Comparison of ENCODE assay signal across 26 cellular contexts in the genomic region with DNA sequence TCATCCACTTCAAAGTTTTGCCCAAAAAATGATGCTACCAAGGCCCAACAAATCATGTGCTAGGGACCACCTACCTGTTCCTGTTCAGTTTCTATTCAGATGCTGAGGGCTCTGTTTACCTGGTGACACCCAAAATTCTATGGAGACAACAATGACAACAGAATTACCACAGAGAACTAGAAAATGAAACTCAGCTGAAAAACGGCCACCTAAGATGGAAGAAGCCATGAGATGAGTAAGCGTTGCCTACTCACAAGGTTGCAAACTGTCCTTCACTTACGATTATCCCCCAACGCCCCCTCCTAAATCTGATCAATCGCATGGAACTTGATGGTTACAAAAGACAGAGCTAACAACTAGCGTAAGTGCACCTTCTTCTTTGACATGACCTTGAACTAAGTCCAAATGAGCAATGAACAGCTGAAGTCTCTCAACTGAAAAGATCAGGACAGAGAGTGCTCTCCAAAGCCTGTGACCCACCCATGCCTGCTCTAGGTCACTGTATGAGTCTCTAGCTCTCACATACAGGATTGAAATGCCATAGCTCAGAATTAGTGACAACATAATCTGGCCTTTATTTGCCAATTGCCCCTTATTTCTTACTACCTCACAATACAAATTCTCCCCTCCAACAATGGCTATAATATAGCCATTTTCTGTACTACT. TPM values are rescaled to one million over a fixed set of nuclear protein-coding genes. Genes with fewer than 3 reads are reported as not detected.
A peak's percentile ranks its signal among the peaks of the same experiment; 100 is the strongest.
DNase-seq lines count a peak whose midpoint lies in the region; ATAC-seq and TF ChIP-seq lines count a peak whose summit lies in the region.
"Had no signal": no experiment of that assay in that cellular context is flagged by ENCODE, and none has a peak within 500 bp of the region (broad histone marks: within the 10 kb centered on the region; RNA-seq: fewer than 3 reads in every experiment).

A gene (minus strand): TSS at position 513 of the 666 bp plus-strand sequence.

- peak; percentile 76 for ATAC-seq in activated CD8-positive, alpha-beta memory T cell treated with anti-CD3 and anti-CD28 coated beads, Interleukin-2, amount 10 ng/mL, durations not matched to agents 7 days and 5 days
- ATAC-seq in GM23338 (no peak), GM19328 (IDR thresholded peaks at IDR 0.05; ENCODE audit: unreplicated experiment) (no peak), HG02884 (IDR thresholded peaks at IDR 0.05; ENCODE audit: unreplicated experiment) (no peak)
- peak; percentile 68 for ATAC-seq in activated T-helper 17 cell treated with anti-CD3 and anti-CD28 coated beads, Interleukin-2, amount 50 U/mL, for 72 hours (replicated peaks)

- H3K4me3 ChIP-seq in GM23338: no peak within 1 kb of the TSS
- H3K4me3 ChIP-seq in trophoblast cell (ENCODE audit: low read depth, low read length): no peak within 1 kb of the TSS
- H3K4me3 ChIP-seq in vagina: no peak within 1 kb of the TSS
- H3K4me3 ChIP-seq: HAP-1, Peyer's patch, SJCRH30 had no signal

- H3K27me3 ChIP-seq in GM23338 (ENCODE audit: insufficient read depth) (no peaks in the 10 kb centered on the region), trophoblast cell (ENCODE audit: insufficient read depth, low read length) (no peaks in the 10 kb centered on the region), vagina (no peaks in the 10 kb centered on the region)

- intact Hi-C loops in vagina (cut with DNase I): no loop called here

- no peak within 1 kb of the TSS for H3K4me3 Mint-ChIP-seq in activated CD8-positive, alpha-beta memory T cell treated with anti-CD3 and anti-CD28 coated beads, Interleukin-2, amount 10 ng/mL, durations not matched to agents 7 days and 5 days
- H3K4me3 Mint-ChIP-seq in GM23338: no peak within 1 kb of the TSS
- no peak within 1 kb of the TSS for H3K4me3 Mint-ChIP-seq in activated T-helper 17 cell treated with anti-CD3 and anti-CD28 coated beads, Interleukin-2, amount 50 U/mL, for 72 hours
- H3K4me3 Mint-ChIP-seq: CD8-positive, alpha-beta memory T cell had no signal

- H3K36me3 Mint-ChIP-seq in activated CD8-positive, alpha-beta memory T cell treated with anti-CD3 and anti-CD28 coated beads, Interleukin-2, amount 10 ng/mL, durations not matched to agents 7 days and 5 days: peaks cover 8% of the 10 kb centered on the region
- no peaks in the 10 kb centered on the region for H3K36me3 Mint-ChIP-seq in GM23338 (ENCODE audit: low read depth)
- no peaks in the 10 kb centered on the region for H3K36me3 Mint-ChIP-seq in activated T-helper 17 cell treated with anti-CD3 and anti-CD28 coated beads, Interleukin-2, amount 50 U/mL, for 72 hours (ENCODE audit: low read depth)

- TF ChIP-seq CTCF in GM23338 (conservative IDR thresholded peaks at IDR 0.05; ENCODE audit: low read depth in 2 of 2) (no peak), vagina (IDR thresholded peaks at IDR 0.05) (no peak)

- H3K27ac ChIP-seq in GM23338 (ENCODE audit: low read depth) (no peak within 1 kb of the TSS), trophoblast cell (ENCODE audit: low read depth, low read length) (no peak within 1 kb of the TSS), vagina (no peak within 1 kb of the TSS)
- H3K27ac ChIP-seq: C4-2B, HL-60, Peyer's patch, SJCRH30 had no signal

- peaks cover 27% of the 10 kb centered on the region for H3K27me3 Mint-ChIP-seq in activated CD8-positive, alpha-beta memory T cell treated with anti-CD3 and anti-CD28 coated beads, Interleukin-2, amount 10 ng/mL, durations not matched to agents 7 days and 5 days
- H3K27me3 Mint-ChIP-seq in GM23338 (ENCODE audit: insufficient read depth, low read depth, poor library complexity): no peaks in the 10 kb centered on the region
- peaks cover 12% of the 10 kb centered on the region for H3K27me3 Mint-ChIP-seq in activated T-helper 17 cell treated with anti-CD3 and anti-CD28 coated beads, Interleukin-2, amount 50 U/mL, for 72 hours

- no peak for TF ChIP-seq POLR2A in vagina (IDR thresholded peaks at IDR 0.05)

- no CpG with 5 or more reads among the region's 6 CpGs for WGBS in trophoblast cell (ENCODE audit: extremely low coverage, insufficient coverage, insufficient read length)

- H4K20me1 ChIP-seq in GM23338 (replicated peaks; ENCODE audit: insufficient read depth): no peaks in the 10 kb centered on the region

- no peaks in the 10 kb centered on the region for H3K79me1 ChIP-seq in trophoblast cell (ENCODE audit: low read length)

- CTCF ChIA-PET in activated CD8-positive, alpha-beta memory T cell treated with anti-CD3 and anti-CD28 coated beads, Interleukin-2, amount 10 ng/mL, durations not matched to agents 7 days and 5 days (lab: Charles Lee): interaction anchor here (0.7 to 2.2 kb wide), 6 partner anchors 10 to 245 kb away, joined by 3 to 7 read pairs (median 4); no protein-coding TSS in a partner anchor

- no peak within 1 kb of the TSS for H3K14ac ChIP-seq in trophoblast cell (ENCODE audit: low read length)

- H2BK5ac ChIP-seq in trophoblast cell (ENCODE audit: low read depth, low read length, poor library complexity): no peak within 1 kb of the TSS

- peak within 1 kb of the TSS; percentile 54 for H3K27ac Mint-ChIP-seq in activated CD8-positive, alpha-beta memory T cell treated with anti-CD3 and anti-CD28 coated beads, Interleukin-2, amount 10 ng/mL, durations not matched to agents 7 days and 5 days
- no peak within 1 kb of the TSS for H3K27ac Mint-ChIP-seq in GM23338
- H3K27ac Mint-ChIP-seq in activated T-helper 17 cell treated with anti-CD3 and anti-CD28 coated beads, Interleukin-2, amount 50 U/mL, for 72 hours: no peak within 1 kb of the TSS
- H3K27ac Mint-ChIP-seq: CD8-positive, alpha-beta memory T cell had no signal

- H4K8ac ChIP-seq in trophoblast cell (ENCODE audit: low read depth, low read length): no peak within 1 kb of the TSS

- H2AFZ ChIP-seq in GM23338 (peak within 1 kb of the TSS; percentile 53), trophoblast cell (ENCODE audit: insufficient read depth, low read length, poor library complexity) (no peak within 1 kb of the TSS)

- no peaks in the 10 kb centered on the region for H3K9me3 Mint-ChIP-seq in activated CD8-positive, alpha-beta memory T cell treated with anti-CD3 and anti-CD28 coated beads, Interleukin-2, amount 10 ng/mL, durations not matched to agents 7 days and 5 days (ENCODE audit: low read depth)
- no peaks in the 10 kb centered on the region for H3K9me3 Mint-ChIP-seq in GM23338
- peaks cover 4% of the 10 kb centered on the region for H3K9me3 Mint-ChIP-seq in activated T-helper 17 cell treated with anti-CD3 and anti-CD28 coated beads, Interleukin-2, amount 50 U/mL, for 72 hours
- H3K9me3 Mint-ChIP-seq: CD8-positive, alpha-beta memory T cell had no signal

- H4K91ac ChIP-seq in trophoblast cell (ENCODE audit: low read depth, low read length): no peak within 1 kb of the TSS

- H2AK5ac ChIP-seq in trophoblast cell (ENCODE audit: low read length): no peak within 1 kb of the TSS

- no peak within 1 kb of the TSS for H2BK120ac ChIP-seq in trophoblast cell (ENCODE audit: insufficient read depth, low read length, poor library complexity)

- H3K9me2 ChIP-seq in GM23338 (ENCODE audit: insufficient read depth): peaks cover 3% of the 10 kb centered on the region; the same call in 1 of the 2 replicates

- no peaks in the 10 kb centered on the region for H3K36me3 ChIP-seq in GM23338 (ENCODE audit: insufficient read depth)
- no peaks in the 10 kb centered on the region for H3K36me3 ChIP-seq in trophoblast cell (ENCODE audit: control insufficient read depth in 1 of 2, insufficient read depth in 2 of 2, low read length in 2 of 2)
- no peaks in the 10 kb centered on the region for H3K36me3 ChIP-seq in vagina
- H3K36me3 ChIP-seq: HAP-1, Peyer's patch, SJCRH30 had no signal

- H3F3A ChIP-seq in GM23338 (replicated peaks; ENCODE audit: low read depth): no peaks in the 10 kb centered on the region

- H3K4me2 ChIP-seq in GM23338 (no peak within 1 kb of the TSS), trophoblast cell (ENCODE audit: low read length) (no peak within 1 kb of the TSS)

- no peak within 1 kb of the TSS for H3K9ac ChIP-seq in trophoblast cell (ENCODE audit: low read length)

- no peak within 1 kb of the TSS for H3K18ac ChIP-seq in trophoblast cell (ENCODE audit: low read length)

- H3K23ac ChIP-seq in trophoblast cell (ENCODE audit: low read length): peak within 1 kb of the TSS; percentile 10

- H2BK12ac ChIP-seq in trophoblast cell (ENCODE audit: low read length): no peak within 1 kb of the TSS

- H3K79me2 ChIP-seq in GM23338 (replicated peaks; ENCODE audit: insufficient read depth): no peaks in the 10 kb centered on the region
- H3K79me2 ChIP-seq in trophoblast cell (ENCODE audit: control insufficient read depth, insufficient read depth, low read length, poor library complexity): no peaks in the 10 kb centered on the region

- no peak within 1 kb of the TSS for H3K4ac ChIP-seq in trophoblast cell (ENCODE audit: low read depth, low read length)

- no peak for DNase-seq in activated CD8-positive, alpha-beta memory T cell treated with anti-CD3 and anti-CD28 coated beads, Interleukin-2, amount 10 ng/mL, durations not matched to agents 7 days and 5 days
- no peak for DNase-seq in activated CD8-positive, alpha-beta memory T cell treated with anti-CD3 and anti-CD28 coated beads, Interleukin-2, amount 50 U/mL, for 4 hours
- DNase-seq in GM23338 (ENCODE audit: low spot score) (no peak), trophoblast cell (no peak), vagina (ENCODE audit: extremely low spot score in 2 of 2) (no peak)
- DNase-seq: Calu3; CD8-positive, alpha-beta memory T cell; DMS153; KG1; NCI-H1092; NCI-H1436; NCI-H187 treated with DMSO at 0.1 percent for 48 hours; NCI-H2227 treated with DMSO at 0.1 percent for 48 hours; NCI-H510A treated with DMSO at 0.1 percent for 48 hours; NCI-H774; Peyer's patch; SJCRH30 had no signal

- peaks cover 14% of the 10 kb centered on the region for H3K4me1 Mint-ChIP-seq in activated CD8-positive, alpha-beta memory T cell treated with anti-CD3 and anti-CD28 coated beads, Interleukin-2, amount 10 ng/mL, durations not matched to agents 7 days and 5 days
- peaks cover 33% of the 10 kb centered on the region for H3K4me1 Mint-ChIP-seq in GM23338
- peaks cover 8% of the 10 kb centered on the region for H3K4me1 Mint-ChIP-seq in activated T-helper 17 cell treated with anti-CD3 and anti-CD28 coated beads, Interleukin-2, amount 50 U/mL, for 72 hours

- no peak within 1 kb of the TSS for H4K12ac ChIP-seq in trophoblast cell (ENCODE audit: low read depth, low read length)

- no peaks in the 10 kb centered on the region for H3K9me3 ChIP-seq in trophoblast cell (ENCODE audit: insufficient read depth, low read depth, low read length)
- H3K9me3 ChIP-seq in vagina: no peaks in the 10 kb centered on the region
- H3K9me3 ChIP-seq: HAP-1, Peyer's patch, SJCRH30 had no signal

- peaks cover 32% of the 10 kb centered on the region for H3K4me1 ChIP-seq in GM23338 (ENCODE audit: insufficient read depth)
- H3K4me1 ChIP-seq in trophoblast cell (ENCODE audit: control insufficient read depth in 1 of 2, insufficient read depth in 2 of 2, low read length in 2 of 2): no peaks in the 10 kb centered on the region
- H3K4me1 ChIP-seq in vagina: no peaks in the 10 kb centered on the region
- H3K4me1 ChIP-seq: HAP-1, Peyer's patch had no signal

RNA-seq across cellular contexts. Expression of the gene that starts here (rescaled TPM):
- total RNA-seq in activated CD8-positive, alpha-beta memory T cell treated with anti-CD3 and anti-CD28 coated beads, Interleukin-2, amount 10 ng/mL, durations not matched to agents 7 days and 5 days: not detected
- not detected in 2 replicates for total RNA-seq in GM23338 (2014; rRNA removed; shearing (Covaris generic))
- not detected in 2 replicates for polyA plus RNA-seq in GM23338 (2016; fragmentation: Nextera tagmentation; extraction: Ambion mirVana)
- not detected for total RNA-seq in activated T-helper 17 cell treated with anti-CD3 and anti-CD28 coated beads, Interleukin-2, amount 50 U/mL, for 72 hours
- polyA plus RNA-seq in trophoblast cell (2013): not detected in 2 replicates
- total RNA-seq in vagina: not detected
- total RNA-seq: Calu3; CD8-positive, alpha-beta memory T cell; G401; HT-29; OCI-LY7; Peyer's patch; SJCRH30 had no signal
- polyA plus RNA-seq: CD8-positive, alpha-beta memory T cell had no signal

Comparison
In these comparisons a context has a peak if more than half of its experiments do, and no peak if none do; other contexts are left out.
1. Peak in ATAC-seq in activated CD8-positive, alpha-beta memory T cell treated with anti-CD3 and anti-CD28 coated beads, Interleukin-2, amount 10 ng/mL, durations not matched to agents 7 days and 5 days; RNA of the gene not detected or under 1 TPM.
2. Peak in ATAC-seq in activated T-helper 17 cell treated with anti-CD3 and anti-CD28 coated beads, Interleukin-2, amount 50 U/mL, for 72 hours; RNA of the gene not detected or under 1 TPM.